ENCODE assay signal across 8 cellular contexts in genomic region chr1:157090196-157090647, GRCh38. TPM values are rescaled to one million over a fixed set of nuclear protein-coding genes. Genes with fewer than 3 reads are reported as not detected.
DNase-seq lines count a peak whose midpoint lies in the region; ATAC-seq and TF ChIP-seq lines count a peak whose summit lies in the region.

No MANE protein-coding gene starts in this region.

- H3K9me3 ChIP-seq in MM.1S (replicated peaks; ENCODE audit: insufficient read depth, low read length), result no peaks in the 10 kb centered on the region
- H3K9me3 ChIP-seq in SK-N-SH, result no peaks in the 10 kb centered on the region
- H3K9me3 ChIP-seq in testis, result no peaks in the 10 kb centered on the region

- H3K9me2 ChIP-seq in MM.1S (replicated peaks; ENCODE audit: insufficient read depth, low read length), result no peaks in the 10 kb centered on the region
- no peaks in the 10 kb centered on the region for H3K9me2 ChIP-seq in SK-N-SH

- TF ChIP-seq POLR2A in testis (IDR thresholded peaks at IDR 0.05), result no peak

- H3K9ac ChIP-seq in MM.1S (ENCODE audit: low read length), result no peak overlapping the region
- no peak overlapping the region for H3K9ac ChIP-seq in SK-N-SH

- no peaks in the 10 kb centered on the region for H4K20me1 ChIP-seq in MM.1S (ENCODE audit: insufficient read depth, low read length)
- no peaks in the 10 kb centered on the region for H4K20me1 ChIP-seq in SK-N-SH (ENCODE audit: insufficient read depth)

- peaks cover 2% of the 10 kb centered on the region for H3K27me3 Mint-ChIP-seq in osteocyte (ENCODE audit: unreplicated experiment)

- H3K79me2 ChIP-seq in MM.1S (ENCODE audit: low read length) (no peaks in the 10 kb centered on the region), SK-N-SH (ENCODE audit: insufficient read depth) (no peaks in the 10 kb centered on the region)

- H3K36me3 ChIP-seq in MM.1S (replicated peaks; ENCODE audit: insufficient read depth, low read length) (no peaks in the 10 kb centered on the region), SK-N-SH (replicated peaks in 1 of 2; ENCODE audit: control insufficient read depth in 1 of 2, insufficient read depth in 2 of 2, low read length in 1 of 2) (no peaks in the 10 kb centered on the region), testis (ENCODE audit: low read depth, missing control alignments) (no peaks in the 10 kb centered on the region)

- H3K27ac Mint-ChIP-seq in osteocyte (ENCODE audit: unreplicated experiment), result no peak overlapping the region

- POLR2A ChIA-PET in SK-N-SH (lab: Yijun Ruan, JAX), result interaction anchor here (0.7 to 1.4 kb wide), 3 partner anchors 9 to 66 kb away, joined by 3 to 13 read pairs (median 5); no protein-coding TSS in a partner anchor

- H3K27me3 ChIP-seq in MM.1S (replicated peaks; ENCODE audit: insufficient read depth, low read length) (no peaks in the 10 kb centered on the region), SK-N-SH (ENCODE audit: insufficient read depth) (no peaks in the 10 kb centered on the region), testis (no peaks in the 10 kb centered on the region)

- H3F3A ChIP-seq in MM.1S (ENCODE audit: insufficient read depth, low read length), result no peaks in the 10 kb centered on the region
- no peaks in the 10 kb centered on the region for H3F3A ChIP-seq in SK-N-SH (replicated peaks; ENCODE audit: insufficient read depth)

- intact Hi-C loops in testis (cut with DNase I; ENCODE audit: low total_unique reads), result loop anchor here (5.0 kb wide), 1 partner anchor 67 kb away; no protein-coding TSS in a partner anchor

- H3K4me1 ChIP-seq in MM.1S (ENCODE audit: low read length) (no peaks in the 10 kb centered on the region), SK-N-SH (ENCODE audit: control insufficient read depth in 1 of 2, insufficient read depth in 2 of 2, low read depth in 1 of 2, low read length in 1 of 2) (peaks cover 6 to 7% of the 10 kb centered on the region in 2 experiments; a peak in 2 of 4 replicates), testis (no peaks in the 10 kb centered on the region)

- TF ChIP-seq CTCF in MM.1S (IDR thresholded peaks at IDR 0.05; ENCODE audit: low read length) (peak; percentile 99), SK-N-SH (IDR thresholded peaks at IDR 0.05) (peak; percentile 94), osteocyte (IDR thresholded peaks at IDR 0.05) (peak; percentile 95), testis (IDR thresholded peaks at IDR 0.05) (peak; percentile 92 to 95 (median 94))

- CTCF ChIA-PET in SK-N-SH (lab: Yijun Ruan, JAX), result interaction anchor here (0.5 to 13.6 kb wide), 63 partner anchors 9 to 394 kb away, joined by 3 to 586 read pairs (median 5); partner anchors contain the start of genes ETV3 and ETV3L

- H3K4me3 ChIP-seq in MM.1S (ENCODE audit: low read length) (no peak overlapping the region), SK-N-SH (ENCODE audit: low read depth in 2 of 2, low read length in 1 of 2) (peak overlapping the region in 1 of 2 experiments; percentile 22; a peak in 1 of 4 replicates), testis (no peak overlapping the region)

- no peaks in the 10 kb centered on the region for H3K9me3 Mint-ChIP-seq in osteocyte (ENCODE audit: unreplicated experiment)

- peak; percentile 93 for DNase-seq in GM03348 (ENCODE audit: low spot score)
- peak; percentile 87 for DNase-seq in MM.1S
- DNase-seq in SK-N-SH, result peak; percentile 88
- peak; percentile 81 for DNase-seq in activated gamma-delta T cell treated with anti-CD3 and anti-CD28 coated beads, Interleukin-2, amount 50 U/mL, for 16 hours (ENCODE audit: low read depth)
- peak; percentile 76 for DNase-seq in germinal center (ENCODE audit: low spot score)
- peak; percentile 95 for DNase-seq in osteocyte (ENCODE audit: extremely low spot score, unreplicated experiment)
- peak; percentile 95 for DNase-seq in testis

- H3K36me3 Mint-ChIP-seq in osteocyte (ENCODE audit: unreplicated experiment), result no peaks in the 10 kb centered on the region

- no peak overlapping the region for H3K4me3 Mint-ChIP-seq in osteocyte (ENCODE audit: unreplicated experiment)

- TF ChIP-seq EP300 in SK-N-SH (IDR thresholded peaks at IDR 0.05; ENCODE audit: borderline replicate concordance in 1 of 2, low read depth in 1 of 2, low read length in 1 of 2), result no peak

- no peak for ATAC-seq in GM18909 (IDR thresholded peaks at IDR 0.05; ENCODE audit: poor library complexity, unreplicated experiment)

- no peak overlapping the region for H3K27ac ChIP-seq in MM.1S (ENCODE audit: low read length)
- no peak overlapping the region for H3K27ac ChIP-seq in SK-N-SH (ENCODE audit: low read depth in 2 of 2, low read length in 1 of 2)
- H3K27ac ChIP-seq in testis, result no peak overlapping the region

- peaks cover 8% of the 10 kb centered on the region for H3K4me1 Mint-ChIP-seq in osteocyte (ENCODE audit: unreplicated experiment)

- H3K4me2 ChIP-seq in MM.1S (ENCODE audit: low read depth, low read length) (no peak overlapping the region), SK-N-SH (no peak overlapping the region)

- H2AFZ ChIP-seq in MM.1S (ENCODE audit: low read length), result no peak overlapping the region
- no peak overlapping the region; the same call in 1 of the 2 replicates for H2AFZ ChIP-seq in SK-N-SH (ENCODE audit: low read depth)

- WGBS in SK-N-SH (ENCODE audit: low lambda C conversion rate), result 23% methylated on average over 9 of the region's 10 CpGs
- 20 to 21% methylated on average over 10 of the region's 10 CpGs for WGBS in testis, 2 donors

- peak; percentile 97 for TF ChIP-seq RAD21 in SK-N-SH (IDR thresholded peaks at IDR 0.05; ENCODE audit: low read length)

TF ChIP-seq in SK-N-SH, 30 proteins besides CTCF, POLR2A, EP300 and RAD21:
- TF ChIP-seq RXRA (IDR thresholded peaks at IDR 0.05; ENCODE audit: borderline replicate concordance, low read depth), result no peak
- TF ChIP-seq CHD2 (IDR thresholded peaks at IDR 0.05; ENCODE audit: low read length, partially characterized antibody), result peak; percentile 70
- no peak for TF ChIP-seq MEF2A (IDR thresholded peaks at IDR 0.05; ENCODE audit: borderline replicate concordance, low read depth)
- TF ChIP-seq SMC3 (IDR thresholded peaks at IDR 0.05; ENCODE audit: low read depth, low read length), result peak; percentile 96
- peak; percentile 46; the same call in 1 of the 2 replicates for TF ChIP-seq RCOR1 (IDR thresholded peaks at IDR 0.05; ENCODE audit: low read length)
TF ChIP-seq in SK-N-SH: peak in this region for 3.

RNA-seq across cellular contexts. Expression of gene ETV3L, which starts 9.4 kb away (rescaled TPM):
- polyA plus RNA-seq in SK-N-SH (2012; rRNA removed) (not detected in 2 replicates), testis (ENCODE audit: insufficient read depth, low read depth, low replicate concordance) (not detected)
- not detected in 2 replicates for polyA plus RNA-seq in SK-N-SH (2012; cell fraction: cytosol; rRNA removed)
- not detected in 2 replicates for polyA plus RNA-seq in SK-N-SH (2012; cell fraction: nucleus; rRNA removed)
- total RNA-seq in osteocyte (not detected in 2 replicates), testis (under 1 TPM in 1 of 2 donors, not detected in 1; 0.16 TPM)

RNA-seq across cellular contexts. Expression of gene ARHGEF11, which starts 44.7 kb away (rescaled TPM):
- polyA plus RNA-seq in SK-N-SH (2012; rRNA removed) (16.8 and 19.0 TPM in 2 replicates), testis (ENCODE audit: insufficient read depth, low read depth, low replicate concordance) (69.2 TPM)
- polyA plus RNA-seq in SK-N-SH (2012; cell fraction: cytosol; rRNA removed), result 7.6 and 11.5 TPM in 2 replicates
- polyA plus RNA-seq in SK-N-SH (2012; cell fraction: nucleus; rRNA removed), result 42.4 and 42.7 TPM in 2 replicates
- total RNA-seq in osteocyte (42.2 and 42.7 TPM in 2 replicates), testis (100 to 1,000 TPM; 113 to 120 TPM)

RNA-seq across cellular contexts. Expression of gene ETV3, which starts 48.0 kb away (rescaled TPM):
- polyA plus RNA-seq in SK-N-SH (2012; rRNA removed), result 5.4 and 8.5 TPM in 2 replicates
- 5.2 and 5.6 TPM in 2 replicates for polyA plus RNA-seq in SK-N-SH (2012; cell fraction: cytosol; rRNA removed)
- 9.4 and 16.2 TPM in 2 replicates for polyA plus RNA-seq in SK-N-SH (2012; cell fraction: nucleus; rRNA removed)
- 27.7 and 28.5 TPM in 2 replicates for total RNA-seq in osteocyte
- 10 to 100 TPM; 28.0 to 29.1 TPM for total RNA-seq in testis
- polyA plus RNA-seq in testis (ENCODE audit: insufficient read depth, low read depth, low replicate concordance), result 22.2 TPM
